5 cellular contexts compared by ENCODE assay signal in genomic region chr3:145620486-145620885, GRCh38.
"Had no signal": no experiment of that assay in that cellular context is flagged by ENCODE, and none has a peak within 500 bp of the region (broad histone marks: within the 10 kb centered on the region; RNA-seq: fewer than 3 reads in every experiment).

No MANE protein-coding gene starts in this region.

- H3K27ac ChIP-seq: HL-60 had no signal

- ATAC-seq: HepG2, K562 had no signal

- H3K4me3 ChIP-seq: K562 had no signal

- DNase-seq: IMR-90, KG1 had no signal
